Comparison of ENCODE assay signal across 9 cellular contexts in genomic region chr10:114638874-114639625, GRCh38. TPM values are rescaled to one million over a fixed set of nuclear protein-coding genes. Genes with fewer than 3 reads are reported as not detected.
DNase-seq lines count a peak whose midpoint lies in the region; ATAC-seq and TF ChIP-seq lines count a peak whose summit lies in the region.
"Had no signal": no experiment of that assay in that cellular context is flagged by ENCODE, and none has a peak within 500 bp of the region (broad histone marks: within the 10 kb centered on the region; RNA-seq: fewer than 3 reads in every experiment).

No MANE protein-coding gene starts in this region.

- no peak overlapping the region for H2AFZ ChIP-seq in SK-N-SH (ENCODE audit: low read depth)

- H3K4me3 ChIP-seq in SK-N-SH (ENCODE audit: low read depth in 2 of 2, low read length in 1 of 2) (no peak overlapping the region), BE2C (ENCODE audit: low read depth, low read length) (no peak overlapping the region)

- 0 out of 2 replicates have a peak overlapping the region, but pooled peaks have one; percentile 21 for H3K9ac ChIP-seq in SK-N-SH

- peaks cover 28% of the 10 kb centered on the region for H3F3A ChIP-seq in SK-N-SH (replicated peaks; ENCODE audit: insufficient read depth)

- no peaks in the 10 kb centered on the region for H3K9me2 ChIP-seq in SK-N-SH

- intact Hi-C loops in Calu3 (cut with micrococcal nuclease; ENCODE audit: unreplicated experiment) = no loop called here

- peak; percentile 81 for ATAC-seq in HG02763 (IDR thresholded peaks at IDR 0.05; ENCODE audit: unreplicated experiment)
- no peak for ATAC-seq in naive thymus-derived CD8-positive, alpha-beta T cell

- TF ChIP-seq EP300 in SK-N-SH (IDR thresholded peaks at IDR 0.05; ENCODE audit: borderline replicate concordance in 1 of 2, low read depth in 1 of 2, low read length in 1 of 2) = peak in 1 of 2 experiments; percentile 72; a peak in 2 of 4 replicates

- no peaks in the 10 kb centered on the region for H3K9me3 Mint-ChIP-seq in Calu3 (ENCODE audit: low read depth, unreplicated experiment)
- no peaks in the 10 kb centered on the region for H3K9me3 Mint-ChIP-seq in naive thymus-derived CD8-positive, alpha-beta T cell

- DNase-seq in Calu3 (no peak), SK-N-SH (no peak), hepatic stellate cell (ENCODE audit: low spot score) (peak; percentile 60), BE2C (no peak), NCI-H526 (lab: John Stamatoyannopoulos, UW) (no peak), DMS79 (lab: John Stamatoyannopoulos, UW) (no peak)
- no peak for DNase-seq in naive thymus-derived CD8-positive, alpha-beta T cell
- DNase-seq: small intestine had no signal

- peak overlapping the region; percentile 58 to 74; a peak in 3 of 4 replicates for H3K27ac ChIP-seq in SK-N-SH (ENCODE audit: low read depth in 2 of 2, low read length in 1 of 2)

- no peaks in the 10 kb centered on the region for H3K27me3 Mint-ChIP-seq in Calu3 (ENCODE audit: unreplicated experiment)
- peaks cover 7 to 18% (median 10%) of the 10 kb centered on the region in 5 donors for H3K27me3 Mint-ChIP-seq in naive thymus-derived CD8-positive, alpha-beta T cell

- WGBS in SK-N-SH (ENCODE audit: low lambda C conversion rate) = 62% methylated on average over 4 of the region's 7 CpGs

- H3K36me3 Mint-ChIP-seq in Calu3 (ENCODE audit: insufficient read depth, unreplicated experiment) = peaks cover 4% of the 10 kb centered on the region
- H3K36me3 Mint-ChIP-seq in naive thymus-derived CD8-positive, alpha-beta T cell = no peaks in the 10 kb centered on the region

- no peaks in the 10 kb centered on the region for H3K27me3 ChIP-seq in SK-N-SH (ENCODE audit: insufficient read depth)
- no peaks in the 10 kb centered on the region for H3K27me3 ChIP-seq in BE2C

- no TSS peak for BruUV-seq in Calu3 (replicated peaks; lab: Mats Ljungman, UMichigan)

- H3K79me2 ChIP-seq in SK-N-SH (ENCODE audit: insufficient read depth) = no peaks in the 10 kb centered on the region

- H3K4me1 Mint-ChIP-seq in Calu3 (ENCODE audit: low read depth, unreplicated experiment) = peaks cover 36% of the 10 kb centered on the region
- H3K4me1 Mint-ChIP-seq in naive thymus-derived CD8-positive, alpha-beta T cell = peaks cover 0 to 9% (median 0%) of the 10 kb centered on the region in 4 donors

- H3K4me1 ChIP-seq in SK-N-SH (ENCODE audit: control insufficient read depth in 1 of 2, insufficient read depth in 2 of 2, low read depth in 1 of 2, low read length in 1 of 2) (peaks cover 4 to 11% of the 10 kb centered on the region in 2 experiments), BE2C (peaks cover 6% of the 10 kb centered on the region)

- H3K27ac Mint-ChIP-seq in Calu3 (ENCODE audit: unreplicated experiment) = peak overlapping the region; percentile 81
- H3K27ac Mint-ChIP-seq in naive thymus-derived CD8-positive, alpha-beta T cell = no peak overlapping the region

- no peak overlapping the region for H3K4me3 Mint-ChIP-seq in Calu3 (ENCODE audit: low read depth, unreplicated experiment)
- H3K4me3 Mint-ChIP-seq in naive thymus-derived CD8-positive, alpha-beta T cell = no peak overlapping the region

- peak overlapping the region; percentile 61 for H3K4me2 ChIP-seq in SK-N-SH

- H3K36me3 ChIP-seq in SK-N-SH (replicated peaks in 1 of 2; ENCODE audit: control insufficient read depth in 1 of 2, insufficient read depth in 2 of 2, low read length in 1 of 2) (no peaks in the 10 kb centered on the region), BE2C (no peaks in the 10 kb centered on the region)

- H3K9me3 ChIP-seq in SK-N-SH (no peaks in the 10 kb centered on the region), BE2C (no peaks in the 10 kb centered on the region)

- POLR2A ChIA-PET in SK-N-SH (lab: Yijun Ruan, JAX) = no interaction called here
- POLR2A ChIA-PET in naive thymus-derived CD8-positive, alpha-beta T cell (lab: Charles Lee) = no interaction called here

- TF ChIP-seq RAD21 in SK-N-SH (IDR thresholded peaks at IDR 0.05; ENCODE audit: low read length) = no peak

- no peak for TF ChIP-seq CTCF in Calu3 (IDR thresholded peaks at IDR 0.05; ENCODE audit: unreplicated experiment)
- no peak for TF ChIP-seq CTCF in SK-N-SH (IDR thresholded peaks at IDR 0.05)
- TF ChIP-seq CTCF in BE2C (IDR thresholded peaks at IDR 0.05; ENCODE audit: low read depth, low read length) = no peak

- CTCF ChIA-PET in Calu3 (lab: Charles Lee) (no interaction called here), SK-N-SH (lab: Yijun Ruan, JAX) (interaction anchor here (1.4 kb wide), 1 partner anchor 9 kb away, joined by 3 read pairs; no protein-coding TSS in a partner anchor)

- H4K20me1 ChIP-seq in SK-N-SH (ENCODE audit: insufficient read depth) = no peaks in the 10 kb centered on the region

TF ChIP-seq in SK-N-SH, 30 proteins besides CTCF, POLR2A, EP300 and RAD21 (continues in another document):
- TF ChIP-seq RCOR1 (IDR thresholded peaks at IDR 0.05; ENCODE audit: low read length) (no peak), ELF1 (IDR thresholded peaks at IDR 0.05) (no peak), SIN3A (IDR thresholded peaks at IDR 0.05; ENCODE audit: borderline replicate concordance, low read depth, low read length) (no peak), POLR2AphosphoS5 (IDR thresholded peaks at IDR 0.05; ENCODE audit: low read depth, low read length) (peak; percentile 38; the same call in 1 of the 2 replicates), PBX3 (IDR thresholded peaks at IDR 0.05) (peak; percentile 81), USF1 (IDR thresholded peaks at IDR 0.05; ENCODE audit: borderline replicate concordance, low read depth) (no peak), TAF1 (IDR thresholded peaks at IDR 0.05; ENCODE audit: borderline replicate concordance, low read depth, low read length) (no peak), REST (IDR thresholded peaks at IDR 0.05; ENCODE audit: low read depth, low read length) (no peak), SMC3 (IDR thresholded peaks at IDR 0.05; ENCODE audit: low read depth, low read length) (no peak), TCF12 (IDR thresholded peaks at IDR 0.05) (peak; percentile 76), IRF3 (IDR thresholded peaks at IDR 0.05; ENCODE audit: low read depth, low read length) (no peak), JUND (IDR thresholded peaks at IDR 0.05) (peak; percentile 63), GATA2 (CRISPR knock-in tag; IDR thresholded peaks at IDR 0.05) (no peak), EZH2phosphoT487 (IDR thresholded peaks at IDR 0.05; ENCODE audit: borderline replicate concordance, low read depth) (no peak)

RNA-seq across cellular contexts. Expression of gene ABLIM1, which starts 19.0 kb away (rescaled TPM):
- 81.1 and 89.4 TPM in 2 replicates for total RNA-seq in Calu3 (2022)
- polyA plus RNA-seq in SK-N-SH (2012; rRNA removed) = 16.1 and 24.9 TPM in 2 replicates
- polyA plus RNA-seq in SK-N-SH (2012; cell fraction: cytosol; rRNA removed) = 13.0 and 19.7 TPM in 2 replicates
- polyA plus RNA-seq in SK-N-SH (2012; cell fraction: nucleus; rRNA removed) = 21.3 and 27.5 TPM in 2 replicates
- polyA plus RNA-seq in BE2C (2012; ENCODE audit: insufficient read depth, insufficient read length, low read depth) = 44.0 TPM
- 100 to 1,000 TPM; 423 to 430 TPM for total RNA-seq in naive thymus-derived CD8-positive, alpha-beta T cell
- 100 to 1,000 TPM; 267 to 388 (median 387) TPM for polyA plus RNA-seq in naive thymus-derived CD8-positive, alpha-beta T cell
